Comparison of ENCODE assay signal across 9 cellular contexts in the genomic region with DNA sequence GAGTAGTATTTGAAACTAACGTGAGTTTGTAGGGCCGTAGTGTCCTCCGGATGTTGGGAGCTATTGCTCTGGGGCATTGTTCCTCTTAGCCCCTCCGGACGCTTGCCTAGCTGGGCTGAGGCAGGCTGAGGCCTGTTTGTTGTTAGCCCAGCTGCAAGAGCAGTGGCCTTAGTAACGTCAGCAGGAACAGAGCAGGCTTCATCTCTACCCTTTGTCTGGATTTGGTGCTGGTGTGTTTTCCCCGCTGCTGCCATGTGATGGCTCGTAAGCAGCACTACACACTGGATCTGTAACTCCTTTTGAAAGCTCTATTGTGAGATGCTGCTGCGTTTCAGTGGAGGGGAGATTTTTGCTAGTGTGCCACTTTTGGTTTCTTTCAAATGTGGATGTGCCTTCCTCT. TPM values are rescaled to one million over a fixed set of nuclear protein-coding genes. Genes with fewer than 3 reads are reported as not detected.
DNase-seq lines count a peak whose midpoint lies in the region; ATAC-seq and TF ChIP-seq lines count a peak whose summit lies in the region.
"Had no signal": no experiment of that assay in that cellular context is flagged by ENCODE, and none has a peak within 500 bp of the region (broad histone marks: within the 10 kb centered on the region; RNA-seq: fewer than 3 reads in every experiment).

No MANE protein-coding gene starts in this region.

- H3K36me3 ChIP-seq in mesenchymal stem cell (ENCODE audit: control insufficient read depth in 1 of 2, insufficient read depth in 2 of 2, low read depth in 1 of 2, low read length in 2 of 2) = no peaks in the 10 kb centered on the region
- no peaks in the 10 kb centered on the region for H3K36me3 ChIP-seq in esophagus muscularis mucosa

- no peak overlapping the region for H3K4ac ChIP-seq in mesenchymal stem cell (ENCODE audit: low read depth in 1 of 2, low read length in 2 of 2)

- no peak overlapping the region for H2BK5ac ChIP-seq in mesenchymal stem cell (ENCODE audit: low read depth, low read length, poor library complexity, severe bottlenecking)

- H2AFZ ChIP-seq in mesenchymal stem cell (ENCODE audit: low read depth, low read length) = no peak overlapping the region

- H4K8ac ChIP-seq in mesenchymal stem cell (ENCODE audit: low read length) = no peak overlapping the region

- H4K91ac ChIP-seq in mesenchymal stem cell (ENCODE audit: low read length) = no peak overlapping the region

- peak overlapping the region; percentile 70 for H3K9ac ChIP-seq in mesenchymal stem cell (ENCODE audit: low read length)

- H2BK15ac ChIP-seq in mesenchymal stem cell (ENCODE audit: low read depth, poor library complexity, severe bottlenecking) = no peak overlapping the region

- H2AK5ac ChIP-seq in mesenchymal stem cell (ENCODE audit: low read length, severe bottlenecking) = no peak overlapping the region

- H3K27ac ChIP-seq in mesenchymal stem cell (ENCODE audit: low read length, poor library complexity, severe bottlenecking) (no peak overlapping the region), esophagus muscularis mucosa (replicated peaks in 1 of 4) (no peak overlapping the region)

- TF ChIP-seq CTCF in esophagus muscularis mucosa (IDR thresholded peaks at IDR 0.05) = no peak

- peaks cover 2% of the 10 kb centered on the region for H3K4me1 ChIP-seq in mesenchymal stem cell (ENCODE audit: control insufficient read depth, insufficient read depth, low read depth, low read length)
- H3K4me1 ChIP-seq in esophagus muscularis mucosa = no peaks in the 10 kb centered on the region

- H3K4me3 ChIP-seq in mesenchymal stem cell (ENCODE audit: insufficient read depth in 1 of 2, low read depth in 1 of 2, low read length in 2 of 2) (peak overlapping the region in 1 of 2 experiments; percentile 1), esophagus muscularis mucosa (peak overlapping the region in 1 of 4 donors; percentile 20)

- H3K18ac ChIP-seq in mesenchymal stem cell (ENCODE audit: low read depth in 1 of 2, low read length in 2 of 2) = no peak overlapping the region

- H3K9me3 ChIP-seq in mesenchymal stem cell (ENCODE audit: control insufficient read depth, low read length) (no peaks in the 10 kb centered on the region), esophagus muscularis mucosa (no peaks in the 10 kb centered on the region)

- no peak overlapping the region for H3K23ac ChIP-seq in mesenchymal stem cell (ENCODE audit: low read length in 2 of 2)

- ATAC-seq in HG02642 (IDR thresholded peaks at IDR 0.05; ENCODE audit: poor library complexity, unreplicated experiment) = no peak

- no peak overlapping the region for H2BK12ac ChIP-seq in mesenchymal stem cell (ENCODE audit: low read length in 2 of 2)

- H2BK120ac ChIP-seq in mesenchymal stem cell (ENCODE audit: low read depth, low read length) = no peak overlapping the region

- WGBS in mesenchymal stem cell = 49% methylated on average over 9 of the region's 9 CpGs
- WGBS in esophagus muscularis mucosa = 50% methylated on average over 9 of the region's 9 CpGs

- H3K27me3 ChIP-seq in mesenchymal stem cell (ENCODE audit: control insufficient read depth in 1 of 2, insufficient read depth in 1 of 2, low read length in 2 of 2) (no peaks in the 10 kb centered on the region), esophagus muscularis mucosa (no peaks in the 10 kb centered on the region)

- TF ChIP-seq EP300 in esophagus muscularis mucosa (IDR thresholded peaks at IDR 0.05) = no peak

- H3K79me1 ChIP-seq in mesenchymal stem cell (replicated peaks; ENCODE audit: low read length, poor library complexity, severe bottlenecking) = peaks cover 1% of the 10 kb centered on the region

- DNase-seq in C1 segment of cervical spinal cord (lab: John Stamatoyannopoulos, UW) (peak in 13 of 14 donors; percentile 13 to 91 (median 73)), NCI-H345 (lab: John Stamatoyannopoulos, UW) (peak; percentile 74), dermis blood vessel endothelial cell (peak; percentile 21), mesenchymal stem cell (no peak), NOMO-1 treated with DMSO at 0.1 percent for 48 hours (lab: John Stamatoyannopoulos, UW; ENCODE audit: unreplicated experiment) (no peak), esophagus muscularis mucosa (ENCODE audit: extremely low spot score) (no peak)
- no peak for DNase-seq in stimulated activated naive CD4-positive, alpha-beta T cell (lab: John Stamatoyannopoulos, UW)
- DNase-seq: activated CD4-positive, CD25-positive, alpha-beta regulatory T cell had no signal

- H3K4me2 ChIP-seq in mesenchymal stem cell (ENCODE audit: low read length, poor library complexity, severe bottlenecking) = no peak overlapping the region

- intact Hi-C loops in esophagus muscularis mucosa (cut with DNase I) = no loop called here

- no peak for TF ChIP-seq POLR2A in esophagus muscularis mucosa (IDR thresholded peaks at IDR 0.05; ENCODE audit: low read depth)

- no peak overlapping the region for H3K14ac ChIP-seq in mesenchymal stem cell (ENCODE audit: low read length in 2 of 2)

RNA-seq across cellular contexts. Expression of gene DNM3, which starts 57.7 kb away (rescaled TPM):
- total RNA-seq in dermis blood vessel endothelial cell = 4.2 and 8.2 TPM in 2 replicates
- 1.3 TPM for polyA plus RNA-seq in mesenchymal stem cell (2013, experiment 1 of 2)
- 1.1 TPM for polyA plus RNA-seq in mesenchymal stem cell (2013, experiment 2 of 2)
- total RNA-seq in esophagus muscularis mucosa = 1 to 10 TPM; 3.3 to 6.4 (median 3.9) TPM

Comparison
In these comparisons a context has a peak if more than half of its experiments do, and no peak if none do; other contexts are left out.
1. DNase-seq: peak in C1 segment of cervical spinal cord (13 of 14), NCI-H345 (single experiment) and dermis blood vessel endothelial cell (single experiment); none in mesenchymal stem cell (single experiment), NOMO-1 treated with DMSO at 0.1 percent for 48 hours (single experiment), esophagus muscularis mucosa (single experiment) and stimulated activated naive CD4-positive, alpha-beta T cell (0 of 6).